Comparison of ENCODE assay signal across 1 cellular context in the genomic region with DNA sequence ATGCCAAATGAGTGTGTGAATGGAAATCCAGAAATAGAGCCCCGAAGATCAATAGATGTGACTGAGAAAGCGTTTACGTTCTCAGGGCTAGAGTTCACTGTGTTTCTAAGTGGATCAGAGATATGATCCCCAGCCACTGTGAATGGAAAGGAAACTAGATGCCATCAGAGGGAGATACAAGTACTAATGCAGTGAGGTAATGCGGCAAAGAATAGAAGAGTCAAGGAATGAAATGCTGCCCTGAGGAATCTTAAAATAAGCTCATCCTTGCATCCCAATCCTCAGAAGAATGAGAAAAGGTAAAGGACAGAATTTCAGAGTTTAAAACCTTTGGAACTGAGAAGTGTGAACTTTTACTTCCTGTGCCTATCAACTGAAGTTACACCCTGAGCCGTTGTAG.
TF ChIP-seq lines count a peak whose summit lies in the region.

No MANE protein-coding gene starts in this region.

TF ChIP-seq in IMR-90, 13 proteins besides CTCF, POLR2A, EP300 and RAD21 (continued from another document):
- TF ChIP-seq MXI1 (IDR thresholded peaks at IDR 0.05; ENCODE audit: borderline replicate concordance, low read depth, low read length) (no peak), RCOR1 (IDR thresholded peaks at IDR 0.05; ENCODE audit: insufficient replicate concordance, low read length) (no peak), SMC3 (IDR thresholded peaks at IDR 0.05; ENCODE audit: low read depth, low read length) (no peak), FOS (IDR thresholded peaks at IDR 0.05; ENCODE audit: low read depth, low read length) (no peak), BHLHE40 (IDR thresholded peaks at IDR 0.05; ENCODE audit: low read depth, low read length) (no peak)
- TF ChIP-seq, protein P1, sequence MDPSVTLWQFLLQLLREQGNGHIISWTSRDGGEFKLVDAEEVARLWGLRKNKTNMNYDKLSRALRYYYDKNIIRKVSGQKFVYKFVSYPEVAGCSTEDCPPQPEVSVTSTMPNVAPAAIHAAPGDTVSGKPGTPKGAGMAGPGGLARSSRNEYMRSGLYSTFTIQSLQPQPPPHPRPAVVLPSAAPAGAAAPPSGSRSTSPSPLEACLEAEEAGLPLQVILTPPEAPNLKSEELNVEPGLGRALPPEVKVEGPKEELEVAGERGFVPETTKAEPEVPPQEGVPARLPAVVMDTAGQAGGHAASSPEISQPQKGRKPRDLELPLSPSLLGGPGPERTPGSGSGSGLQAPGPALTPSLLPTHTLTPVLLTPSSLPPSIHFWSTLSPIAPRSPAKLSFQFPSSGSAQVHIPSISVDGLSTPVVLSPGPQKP (IDR thresholded peaks at IDR 0.05; ENCODE audit: borderline replicate concordance, low read depth, low read length), result no peak
